Comparison of ENCODE assay signal across 2 cellular contexts in genomic region chr17:50161023-50161910, GRCh38.
TF ChIP-seq lines count a peak whose summit lies in the region.

No MANE protein-coding gene starts in this region.

TF ChIP-seq in GM23338, 12 proteins besides CTCF, POLR2A, EP300 and RAD21:
- TF ChIP-seq POLR2AphosphoS5 (IDR thresholded peaks at IDR 0.05; ENCODE audit: low read depth) = peak; percentile 89
- TF ChIP-seq EZH2 (IDR thresholded peaks at IDR 0.05; ENCODE audit: low read depth, unreplicated experiment) = no peak
- TF ChIP-seq JUNB (IDR thresholded peaks at IDR 0.05; ENCODE audit: unreplicated experiment) = no peak
- TF ChIP-seq NANOG (IDR thresholded peaks at IDR 0.05; ENCODE audit: borderline replicate concordance) = no peak
- TF ChIP-seq CREB1 (CRISPR knock-in tag; IDR thresholded peaks at IDR 0.05; ENCODE audit: low read depth) = peak; percentile 85

TF ChIP-seq in neural cell, 6 proteins besides CTCF, POLR2A, EP300 and RAD21:
- TF ChIP-seq POLR2AphosphoS5 (IDR thresholded peaks at IDR 0.05) = peak; percentile 93
- peak; percentile 66 for TF ChIP-seq MXI1 (conservative IDR thresholded peaks at IDR 0.05; ENCODE audit: poor library complexity, severe bottlenecking)
- TF ChIP-seq, protein P1, sequence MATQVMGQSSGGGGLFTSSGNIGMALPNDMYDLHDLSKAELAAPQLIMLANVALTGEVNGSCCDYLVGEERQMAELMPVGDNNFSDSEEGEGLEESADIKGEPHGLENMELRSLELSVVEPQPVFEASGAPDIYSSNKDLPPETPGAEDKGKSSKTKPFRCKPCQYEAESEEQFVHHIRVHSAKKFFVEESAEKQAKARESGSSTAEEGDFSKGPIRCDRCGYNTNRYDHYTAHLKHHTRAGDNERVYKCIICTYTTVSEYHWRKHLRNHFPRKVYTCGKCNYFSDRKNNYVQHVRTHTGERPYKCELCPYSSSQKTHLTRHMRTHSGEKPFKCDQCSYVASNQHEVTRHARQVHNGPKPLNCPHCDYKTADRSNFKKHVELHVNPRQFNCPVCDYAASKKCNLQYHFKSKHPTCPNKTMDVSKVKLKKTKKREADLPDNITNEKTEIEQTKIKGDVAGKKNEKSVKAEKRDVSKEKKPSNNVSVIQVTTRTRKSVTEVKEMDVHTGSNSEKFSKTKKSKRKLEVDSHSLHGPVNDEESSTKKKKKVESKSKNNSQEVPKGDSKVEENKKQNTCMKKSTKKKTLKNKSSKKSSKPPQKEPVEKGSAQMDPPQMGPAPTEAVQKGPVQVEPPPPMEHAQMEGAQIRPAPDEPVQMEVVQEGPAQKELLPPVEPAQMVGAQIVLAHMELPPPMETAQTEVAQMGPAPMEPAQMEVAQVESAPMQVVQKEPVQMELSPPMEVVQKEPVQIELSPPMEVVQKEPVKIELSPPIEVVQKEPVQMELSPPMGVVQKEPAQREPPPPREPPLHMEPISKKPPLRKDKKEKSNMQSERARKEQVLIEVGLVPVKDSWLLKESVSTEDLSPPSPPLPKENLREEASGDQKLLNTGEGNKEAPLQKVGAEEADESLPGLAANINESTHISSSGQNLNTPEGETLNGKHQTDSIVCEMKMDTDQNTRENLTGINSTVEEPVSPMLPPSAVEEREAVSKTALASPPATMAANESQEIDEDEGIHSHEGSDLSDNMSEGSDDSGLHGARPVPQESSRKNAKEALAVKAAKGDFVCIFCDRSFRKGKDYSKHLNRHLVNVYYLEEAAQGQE (IDR thresholded peaks at IDR 0.05; ENCODE audit: borderline replicate concordance) = peak; percentile 72
- TF ChIP-seq TAF1 (IDR thresholded peaks at IDR 0.05; ENCODE audit: low read depth) = peak; percentile 69
- no peak for TF ChIP-seq EZH2 (IDR thresholded peaks at IDR 0.05; ENCODE audit: borderline replicate concordance, insufficient read depth, low read length, poor library complexity, severe bottlenecking)
- peak; percentile 97 for TF ChIP-seq SMC3 (conservative IDR thresholded peaks at IDR 0.05; ENCODE audit: poor library complexity)
